Comparison of ENCODE assay signal across 1 cellular context in the genomic region with DNA sequence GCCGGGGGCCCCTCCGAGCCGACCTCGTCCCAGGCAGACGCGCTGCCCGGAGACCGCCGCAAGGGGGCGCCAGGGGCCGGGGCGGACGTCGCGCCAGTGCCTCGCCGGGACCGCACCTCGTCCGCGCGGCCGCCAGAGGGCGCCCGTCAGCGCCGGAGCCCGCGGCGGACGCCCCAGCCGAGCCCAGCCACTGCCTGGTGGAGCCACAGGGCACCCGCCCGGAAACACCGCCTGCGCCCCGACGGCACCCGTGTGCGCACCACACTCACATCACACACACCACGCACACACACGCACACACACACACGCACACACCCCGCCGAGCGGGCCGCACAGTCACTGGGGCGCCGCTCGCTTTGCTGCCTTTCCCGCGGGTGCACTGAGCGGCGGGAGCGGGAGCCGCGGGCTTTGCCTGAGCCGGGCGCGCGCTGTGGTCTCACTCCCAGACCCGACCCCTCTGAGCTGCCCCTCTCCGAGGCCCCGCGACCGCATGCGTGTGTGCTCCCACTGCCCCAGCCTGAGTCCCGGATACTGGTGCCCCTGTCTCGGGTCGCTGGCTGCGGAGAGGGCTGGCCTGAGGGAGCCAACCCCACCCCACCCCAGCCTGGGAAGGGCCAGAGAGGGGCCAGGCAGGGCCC.
TF ChIP-seq lines count a peak whose summit lies in the region.

No MANE protein-coding gene starts in this region.

TF ChIP-seq in K562, 482 proteins besides CTCF, POLR2A, EP300 and RAD21 (continued from another document):
- no peak for TF ChIP-seq ZNF57 (CRISPR knock-in tag; IDR thresholded peaks at IDR 0.05)
- TF ChIP-seq HDAC6 (IDR thresholded peaks at IDR 0.05; ENCODE audit: low read depth, low read length) = no peak
- no peak for TF ChIP-seq CCNT2 (IDR thresholded peaks at IDR 0.05; ENCODE audit: borderline replicate concordance, extremely low read depth, insufficient read length, low read depth, low read length)
- no peak for TF ChIP-seq NEUROD1 (IDR thresholded peaks at IDR 0.05; ENCODE audit: borderline replicate concordance, low read depth, low read length, partially characterized antibody)
- no peak for TF ChIP-seq GTF2F1 (IDR thresholded peaks at IDR 0.05; ENCODE audit: low read depth, low read length)
- TF ChIP-seq, protein P1, sequence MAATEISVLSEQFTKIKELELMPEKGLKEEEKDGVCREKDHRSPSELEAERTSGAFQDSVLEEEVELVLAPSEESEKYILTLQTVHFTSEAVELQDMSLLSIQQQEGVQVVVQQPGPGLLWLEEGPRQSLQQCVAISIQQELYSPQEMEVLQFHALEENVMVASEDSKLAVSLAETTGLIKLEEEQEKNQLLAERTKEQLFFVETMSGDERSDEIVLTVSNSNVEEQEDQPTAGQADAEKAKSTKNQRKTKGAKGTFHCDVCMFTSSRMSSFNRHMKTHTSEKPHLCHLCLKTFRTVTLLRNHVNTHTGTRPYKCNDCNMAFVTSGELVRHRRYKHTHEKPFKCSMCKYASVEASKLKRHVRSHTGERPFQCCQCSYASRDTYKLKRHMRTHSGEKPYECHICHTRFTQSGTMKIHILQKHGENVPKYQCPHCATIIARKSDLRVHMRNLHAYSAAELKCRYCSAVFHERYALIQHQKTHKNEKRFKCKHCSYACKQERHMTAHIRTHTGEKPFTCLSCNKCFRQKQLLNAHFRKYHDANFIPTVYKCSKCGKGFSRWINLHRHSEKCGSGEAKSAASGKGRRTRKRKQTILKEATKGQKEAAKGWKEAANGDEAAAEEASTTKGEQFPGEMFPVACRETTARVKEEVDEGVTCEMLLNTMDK (IDR thresholded peaks at IDR 0.05; ENCODE audit: borderline replicate concordance, insufficient read depth, low read depth, low read length, poor library complexity, severe bottlenecking) = peak; percentile 89
- peak; percentile 29; the same call in 1 of the 2 replicates for TF ChIP-seq CREM (IDR thresholded peaks at IDR 0.05; ENCODE audit: low read depth)
- peak; percentile 47; the same call in 1 of the 2 replicates for TF ChIP-seq RB1 (IDR thresholded peaks at IDR 0.05; ENCODE audit: low read depth)
- TF ChIP-seq RBM22 (IDR thresholded peaks at IDR 0.05; ENCODE audit: low read depth, low read length, poor library complexity, severe bottlenecking) = no peak
TF ChIP-seq in K562: peak in this region for 5.
